1 cellular context compared by ENCODE assay signal in genomic region chr2:26345554-26346453, GRCh38.
TF ChIP-seq lines count a peak whose summit lies in the region.

SELENOI (plus strand) TSS chr2:26346143; CDS start chr2:26346233, 90 bp downstream.

TF ChIP-seq in HepG2, 621 proteins besides CTCF, POLR2A, EP300 and RAD21 (continued from another document and continues in another):
- TF ChIP-seq ZNF407 (CRISPR knock-in tag; IDR thresholded peaks at IDR 0.05; ENCODE audit: not compliant biosample characterization): peak; percentile 87
- TF ChIP-seq GTF2F1 (IDR thresholded peaks at IDR 0.05; ENCODE audit: low read length): no peak; the same call in 1 of the 2 replicates
- 0 out of 2 replicates have a peak, but pooled peaks have one; percentile 35 for TF ChIP-seq WIZ (CRISPR knock-in tag; IDR thresholded peaks at IDR 0.05)
- TF ChIP-seq KMT2B (CRISPR knock-in tag; IDR thresholded peaks at IDR 0.05): peak; percentile 93
- peak; percentile 24; the same call in 1 of the 2 replicates for TF ChIP-seq ZNF720 (CRISPR knock-in tag; IDR thresholded peaks at IDR 0.05)
- TF ChIP-seq CCAR2 (optimal IDR thresholded peaks at IDR 0.05; ENCODE audit: low read depth, low read length): no peak
- TF ChIP-seq ZBTB37 (CRISPR knock-in tag; IDR thresholded peaks at IDR 0.05): 0 out of 2 replicates have a peak, but pooled peaks have one; percentile 50
- TF ChIP-seq, protein P1, sequence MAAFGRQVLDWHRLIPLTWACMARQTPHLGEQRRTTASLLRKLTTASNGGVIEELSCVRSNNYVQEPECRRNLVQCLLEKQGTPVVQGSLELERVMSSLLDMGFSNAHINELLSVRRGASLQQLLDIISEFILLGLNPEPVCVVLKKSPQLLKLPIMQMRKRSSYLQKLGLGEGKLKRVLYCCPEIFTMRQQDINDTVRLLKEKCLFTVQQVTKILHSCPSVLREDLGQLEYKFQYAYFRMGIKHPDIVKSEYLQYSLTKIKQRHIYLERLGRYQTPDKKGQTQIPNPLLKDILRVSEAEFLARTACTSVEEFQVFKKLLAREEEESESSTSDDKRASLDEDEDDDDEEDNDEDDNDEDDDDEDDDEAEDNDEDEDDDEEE (CRISPR knock-in tag; IDR thresholded peaks at IDR 0.05): no peak
- TF ChIP-seq ZNF766 (CRISPR knock-in tag; IDR thresholded peaks at IDR 0.05; ENCODE audit: borderline replicate concordance): peak; percentile 54; the same call in 1 of the 2 replicates
- TF ChIP-seq KLF12 (CRISPR knock-in tag; IDR thresholded peaks at IDR 0.05; ENCODE audit: borderline replicate concordance): no peak; the same call in 1 of the 2 replicates
- no peak for TF ChIP-seq NAIF1 (CRISPR knock-in tag; IDR thresholded peaks at IDR 0.05; ENCODE audit: borderline replicate concordance)
- TF ChIP-seq KLF11 (CRISPR knock-in tag; IDR thresholded peaks at IDR 0.05): peak; percentile 67
- TF ChIP-seq ZNF484 (CRISPR knock-in tag; IDR thresholded peaks at IDR 0.05; ENCODE audit: borderline replicate concordance, low read depth): no peak
- no peak; the same call in 1 of the 2 replicates for TF ChIP-seq MTF1 (CRISPR knock-in tag; IDR thresholded peaks at IDR 0.05)
- TF ChIP-seq ZNF264 (CRISPR knock-in tag; IDR thresholded peaks at IDR 0.05): peak; percentile 51; the same call in 1 of the 2 replicates
- TF ChIP-seq TBL1XR1 (IDR thresholded peaks at IDR 0.05; ENCODE audit: borderline replicate concordance, low read length, partially characterized antibody): peak; percentile 82
- TF ChIP-seq, protein P2, sequence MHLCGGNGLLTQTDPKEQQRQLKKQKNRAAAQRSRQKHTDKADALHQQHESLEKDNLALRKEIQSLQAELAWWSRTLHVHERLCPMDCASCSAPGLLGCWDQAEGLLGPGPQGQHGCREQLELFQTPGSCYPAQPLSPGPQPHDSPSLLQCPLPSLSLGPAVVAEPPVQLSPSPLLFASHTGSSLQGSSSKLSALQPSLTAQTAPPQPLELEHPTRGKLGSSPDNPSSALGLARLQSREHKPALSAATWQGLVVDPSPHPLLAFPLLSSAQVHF (CRISPR knock-in tag; IDR thresholded peaks at IDR 0.05): no peak
- TF ChIP-seq SKI (IDR thresholded peaks at IDR 0.05; ENCODE audit: partially characterized antibody): no peak
- TF ChIP-seq, protein P3, sequence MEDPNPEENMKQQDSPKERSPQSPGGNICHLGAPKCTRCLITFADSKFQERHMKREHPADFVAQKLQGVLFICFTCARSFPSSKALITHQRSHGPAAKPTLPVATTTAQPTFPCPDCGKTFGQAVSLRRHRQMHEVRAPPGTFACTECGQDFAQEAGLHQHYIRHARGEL (CRISPR knock-in tag; IDR thresholded peaks at IDR 0.05): 0 out of 2 replicates have a peak, but pooled peaks have one; percentile 51
- no peak for TF ChIP-seq ZNF292 (CRISPR knock-in tag; IDR thresholded peaks at IDR 0.05; ENCODE audit: borderline replicate concordance, low read depth)
- TF ChIP-seq ZSCAN20 (CRISPR knock-in tag; IDR thresholded peaks at IDR 0.05; ENCODE audit: borderline replicate concordance): peak; percentile 79; the same call in 1 of the 2 replicates
- no peak for TF ChIP-seq HDAC6 (IDR thresholded peaks at IDR 0.05; ENCODE audit: low read depth, low read length)
- TF ChIP-seq NONO (IDR thresholded peaks at IDR 0.05): no peak
- peak; percentile 83 for TF ChIP-seq NONO (CRISPR knock-in tag; conservative IDR thresholded peaks at IDR 0.05)
- TF ChIP-seq TRIM24 (CRISPR knock-in tag; IDR thresholded peaks at IDR 0.05): no peak
- peak; percentile 47; the same call in 1 of the 2 replicates for TF ChIP-seq SMAD1 (CRISPR knock-in tag; IDR thresholded peaks at IDR 0.05; ENCODE audit: borderline replicate concordance, low read depth)
- TF ChIP-seq FOXK1 (CRISPR knock-in tag; IDR thresholded peaks at IDR 0.05; ENCODE audit: borderline replicate concordance, low read depth): peak; percentile 87
- TF ChIP-seq, protein P4, sequence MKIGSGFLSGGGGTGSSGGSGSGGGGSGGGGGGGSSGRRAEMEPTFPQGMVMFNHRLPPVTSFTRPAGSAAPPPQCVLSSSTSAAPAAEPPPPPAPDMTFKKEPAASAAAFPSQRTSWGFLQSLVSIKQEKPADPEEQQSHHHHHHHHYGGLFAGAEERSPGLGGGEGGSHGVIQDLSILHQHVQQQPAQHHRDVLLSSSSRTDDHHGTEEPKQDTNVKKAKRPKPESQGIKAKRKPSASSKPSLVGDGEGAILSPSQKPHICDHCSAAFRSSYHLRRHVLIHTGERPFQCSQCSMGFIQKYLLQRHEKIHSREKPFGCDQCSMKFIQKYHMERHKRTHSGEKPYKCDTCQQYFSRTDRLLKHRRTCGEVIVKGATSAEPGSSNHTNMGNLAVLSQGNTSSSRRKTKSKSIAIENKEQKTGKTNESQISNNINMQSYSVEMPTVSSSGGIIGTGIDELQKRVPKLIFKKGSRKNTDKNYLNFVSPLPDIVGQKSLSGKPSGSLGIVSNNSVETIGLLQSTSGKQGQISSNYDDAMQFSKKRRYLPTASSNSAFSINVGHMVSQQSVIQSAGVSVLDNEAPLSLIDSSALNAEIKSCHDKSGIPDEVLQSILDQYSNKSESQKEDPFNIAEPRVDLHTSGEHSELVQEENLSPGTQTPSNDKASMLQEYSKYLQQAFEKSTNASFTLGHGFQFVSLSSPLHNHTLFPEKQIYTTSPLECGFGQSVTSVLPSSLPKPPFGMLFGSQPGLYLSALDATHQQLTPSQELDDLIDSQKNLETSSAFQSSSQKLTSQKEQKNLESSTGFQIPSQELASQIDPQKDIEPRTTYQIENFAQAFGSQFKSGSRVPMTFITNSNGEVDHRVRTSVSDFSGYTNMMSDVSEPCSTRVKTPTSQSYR (CRISPR knock-in tag; IDR thresholded peaks at IDR 0.05; ENCODE audit: borderline replicate concordance): peak; percentile 28; the same call in 1 of the 2 replicates
- peak; percentile 77 for TF ChIP-seq HNRNPLL (IDR thresholded peaks at IDR 0.05; ENCODE audit: low read depth, low read length, poor library complexity, severe bottlenecking)
- TF ChIP-seq ELF4 (CRISPR knock-in tag; IDR thresholded peaks at IDR 0.05; ENCODE audit: borderline replicate concordance): peak; percentile 73; the same call in 1 of the 2 replicates
- TF ChIP-seq ZBTB20 (CRISPR knock-in tag; IDR thresholded peaks at IDR 0.05; ENCODE audit: borderline replicate concordance, low read depth): peak; percentile 27
- no peak for TF ChIP-seq JARID2 (CRISPR knock-in tag; IDR thresholded peaks at IDR 0.05; ENCODE audit: insufficient replicate concordance)
- peak; percentile 76 for TF ChIP-seq SNAPC2 (CRISPR knock-in tag; IDR thresholded peaks at IDR 0.05)
- TF ChIP-seq THAP9 (CRISPR knock-in tag; IDR thresholded peaks at IDR 0.05; ENCODE audit: borderline replicate concordance): peak; percentile 85; the same call in 1 of the 2 replicates
- TF ChIP-seq SP2 (CRISPR knock-in tag; IDR thresholded peaks at IDR 0.05): peak; percentile 98
- TF ChIP-seq ZNF124 (CRISPR knock-in tag; IDR thresholded peaks at IDR 0.05): no peak
- TF ChIP-seq ZNF761 (CRISPR knock-in tag; conservative IDR thresholded peaks at IDR 0.05): peak; percentile 89
- no peak for TF ChIP-seq ZNF570 (CRISPR knock-in tag; IDR thresholded peaks at IDR 0.05; ENCODE audit: borderline replicate concordance)
- peak; percentile 93 for TF ChIP-seq CBFB (CRISPR knock-in tag; IDR thresholded peaks at IDR 0.05)
- no peak for TF ChIP-seq ZFP62 (CRISPR knock-in tag; IDR thresholded peaks at IDR 0.05)
- no peak for TF ChIP-seq TCF7 (IDR thresholded peaks at IDR 0.05; ENCODE audit: low read depth)
- no peak; the same call in 1 of the 2 replicates for TF ChIP-seq ZNF775 (CRISPR knock-in tag; IDR thresholded peaks at IDR 0.05; ENCODE audit: borderline replicate concordance)
- TF ChIP-seq SRSF9 (IDR thresholded peaks at IDR 0.05; ENCODE audit: borderline replicate concordance, insufficient read depth, low read depth, low read length, poor library complexity, severe bottlenecking): no peak
- TF ChIP-seq ZKSCAN8 (CRISPR knock-in tag; IDR thresholded peaks at IDR 0.05; ENCODE audit: borderline replicate concordance): no peak
- TF ChIP-seq, protein P5, sequence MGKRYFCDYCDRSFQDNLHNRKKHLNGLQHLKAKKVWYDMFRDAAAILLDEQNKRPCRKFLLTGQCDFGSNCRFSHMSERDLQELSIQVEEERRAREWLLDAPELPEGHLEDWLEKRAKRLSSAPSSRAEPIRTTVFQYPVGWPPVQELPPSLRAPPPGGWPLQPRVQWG (CRISPR knock-in tag; IDR thresholded peaks at IDR 0.05; ENCODE audit: borderline replicate concordance, low read depth): no peak
- no peak; the same call in 1 of the 2 replicates for TF ChIP-seq ZBTB14 (CRISPR knock-in tag; IDR thresholded peaks at IDR 0.05)
